Comparison of ENCODE assay signal across 13 cellular contexts in genomic region chr16:83513006-83513755, GRCh38.
DNase-seq lines count a peak whose midpoint lies in the region; ATAC-seq, FAIRE-seq and TF ChIP-seq lines count a peak whose summit lies in the region.
"Had no signal": no experiment of that assay in that cellular context is flagged by ENCODE, and none has a peak within 500 bp of the region (broad histone marks: within the 10 kb centered on the region; RNA-seq: fewer than 3 reads in every experiment).

No MANE protein-coding gene starts in this region.

- H3K27me3 Mint-ChIP-seq in mesothelial cell of epicardium (ENCODE audit: low read depth) = peaks cover 11% of the 10 kb centered on the region

- intact Hi-C loops in PC-3 (cut with micrococcal nuclease) = no loop called here
- intact Hi-C loops in endothelial cell of umbilical vein (cut with micrococcal nuclease) = no loop called here

- H3K4me2 ChIP-seq in PC-3 (ENCODE audit: low read length) (no peak overlapping the region), endothelial cell of umbilical vein (ENCODE audit: insufficient read depth, low read length) (no peak overlapping the region)

- no peak for TF ChIP-seq CTCF in PC-3 (conservative IDR thresholded peaks at IDR 0.05; ENCODE audit: low read depth, low read length)
- TF ChIP-seq CTCF in endothelial cell of umbilical vein (IDR thresholded peaks at IDR 0.05; ENCODE audit: extremely low read depth in 1 of 2, insufficient read depth in 1 of 2, low read depth in 1 of 2, low read length in 2 of 2) = no peak
- no peak for TF ChIP-seq CTCF in retinal pigment epithelial cell (conservative IDR thresholded peaks at IDR 0.05; ENCODE audit: low read depth, low read length)
- no peak for TF ChIP-seq CTCF in mesothelial cell of epicardium (IDR thresholded peaks at IDR 0.05; ENCODE audit: unreplicated experiment)

- POLR2A ChIA-PET in PC-3 (lab: Charles Lee; ENCODE audit: unreplicated experiment) = no interaction called here
- POLR2A ChIA-PET in endothelial cell of umbilical vein (lab: Charles Lee) = no interaction called here

- H3K9me3 Mint-ChIP-seq in mesothelial cell of epicardium = peaks cover 19% of the 10 kb centered on the region

- H3K27me3 ChIP-seq in PC-3 (ENCODE audit: low read length) (no peaks in the 10 kb centered on the region; the same call in 1 of the 2 replicates), endothelial cell of umbilical vein (ENCODE audit: control insufficient read depth in 2 of 2, insufficient read depth in 2 of 2, low read length in 2 of 2) (no peaks in the 10 kb centered on the region)

- H3K4me3 ChIP-seq in PC-3 (ENCODE audit: low read length) = no peak overlapping the region
- H3K4me3 ChIP-seq in endothelial cell of umbilical vein (replicated peaks in 1 of 3; ENCODE audit: insufficient read depth in 1 of 3, low read depth in 1 of 3, low read length in 3 of 3) = no peak overlapping the region
- no peak overlapping the region for H3K4me3 ChIP-seq in retinal pigment epithelial cell (ENCODE audit: low read length)

- no peak for ATAC-seq in PC-3
- ATAC-seq: Right ventricle myocardium inferior had no signal

- no peaks in the 10 kb centered on the region for H3K9me2 ChIP-seq in PC-3 (replicated peaks; ENCODE audit: low read length)

- no peaks in the 10 kb centered on the region for H3K9me1 ChIP-seq in endothelial cell of umbilical vein (replicated peaks; ENCODE audit: control insufficient read depth, extremely low read depth, insufficient read depth, low read length)

- no peaks in the 10 kb centered on the region for H3K36me3 ChIP-seq in PC-3 (ENCODE audit: low read depth, low read length)
- H3K36me3 ChIP-seq in endothelial cell of umbilical vein (ENCODE audit: control insufficient read depth in 2 of 2, extremely low read depth in 1 of 2, insufficient read depth in 2 of 2, low read length in 2 of 2) = no peaks in the 10 kb centered on the region

- H2AFZ ChIP-seq in PC-3 (ENCODE audit: low read length) (no peak overlapping the region), endothelial cell of umbilical vein (ENCODE audit: low read depth, low read length) (no peak overlapping the region)

- DNase-seq in DMS53 (lab: John Stamatoyannopoulos, UW) (peak; percentile 3), DMS53 treated with DMSO at 0.1 percent for 48 hours (lab: John Stamatoyannopoulos, UW; ENCODE audit: unreplicated experiment) (no peak), PC-3 (peak; percentile 44), endothelial cell of umbilical vein (ENCODE audit: low read depth, low spot score) (no peak), retinal pigment epithelial cell (ENCODE audit: low read depth) (peak; percentile 57), GM12891 (ENCODE audit: insufficient read length, low spot score) (no peak), T-helper 9 cell (no peak), mesothelial cell of epicardium (ENCODE audit: low spot score in 2 of 2, unreplicated experiment in 2 of 2) (no peak)
- DNase-seq: activated CD4-positive, CD25-positive, alpha-beta regulatory T cell treated with anti-CD3 and anti-CD28 coated beads, Interleukin-2, amount 50 U/mL, for 72 hours; activated naive CD4-positive, alpha-beta T cell treated with Interleukin-2 at 50 U/mL for 16 hours; nephron progenitor cell had no signal

- H3K9me3 ChIP-seq in PC-3 (ENCODE audit: low read length) (no peaks in the 10 kb centered on the region), endothelial cell of umbilical vein (replicated peaks; ENCODE audit: control insufficient read depth, insufficient read depth, low read length) (no peaks in the 10 kb centered on the region)

- no peaks in the 10 kb centered on the region for H3K4me1 Mint-ChIP-seq in mesothelial cell of epicardium
- H3K4me1 Mint-ChIP-seq: nephron progenitor cell had no signal

- BruUV-seq in PC-3 (replicated peaks; lab: Mats Ljungman, UMichigan) = no TSS peak
- no TSS peak for BruUV-seq in endothelial cell of umbilical vein (replicated peaks; lab: Mats Ljungman, UMichigan)

- H4K20me1 ChIP-seq in PC-3 (ENCODE audit: low read length) = no peaks in the 10 kb centered on the region
- no peaks in the 10 kb centered on the region for H4K20me1 ChIP-seq in endothelial cell of umbilical vein (replicated peaks; ENCODE audit: control insufficient read depth, extremely low read depth, insufficient read depth, low read length)

- H3K4me3 Mint-ChIP-seq in mesothelial cell of epicardium = no peak overlapping the region
- H3K4me3 Mint-ChIP-seq: nephron progenitor cell had no signal

- dilution Hi-C loops in endothelial cell of umbilical vein (cut with MboI; ENCODE audit: extremely low pct_ligation_motif_present, low sequenced_read_pairs) = no loop called here

- no peak overlapping the region for H3K27ac Mint-ChIP-seq in mesothelial cell of epicardium
- H3K27ac Mint-ChIP-seq: nephron progenitor cell had no signal

- H3K36me3 Mint-ChIP-seq in mesothelial cell of epicardium = no peaks in the 10 kb centered on the region

- H3K4me1 ChIP-seq in PC-3 (ENCODE audit: insufficient read depth, low read length) = no peaks in the 10 kb centered on the region
- no peaks in the 10 kb centered on the region for H3K4me1 ChIP-seq in endothelial cell of umbilical vein (ENCODE audit: control insufficient read depth, extremely low read depth, insufficient read depth, low read length)

- no peaks in the 10 kb centered on the region for H3F3A ChIP-seq in PC-3 (ENCODE audit: low read length, unreplicated experiment)

- H3K79me2 ChIP-seq in PC-3 (ENCODE audit: low read length) = no peaks in the 10 kb centered on the region
- no peaks in the 10 kb centered on the region for H3K79me2 ChIP-seq in endothelial cell of umbilical vein (ENCODE audit: control insufficient read depth, insufficient read depth, low read length)

- CTCF ChIA-PET in PC-3 (lab: Charles Lee) = no interaction called here
- CTCF ChIA-PET in endothelial cell of umbilical vein (lab: Charles Lee) = no interaction called here

- H3K27ac ChIP-seq in PC-3 (ENCODE audit: low read length) (no peak overlapping the region), endothelial cell of umbilical vein (ENCODE audit: insufficient read depth, low read depth, low read length) (no peak overlapping the region)
- H3K27ac ChIP-seq: 22Rv1 had no signal

- no peak overlapping the region for H3K9ac ChIP-seq in PC-3 (ENCODE audit: low read length)
- H3K9ac ChIP-seq in endothelial cell of umbilical vein (replicated peaks; ENCODE audit: extremely low read depth, insufficient read depth, low read length) = no peak overlapping the region

- FAIRE-seq in endothelial cell of umbilical vein (lab: Jason Lieb, UNC) (peak; percentile 67), GM12891 (lab: Jason Lieb, UNC) (no peak)

- no peak for TF ChIP-seq POLR2A in endothelial cell of umbilical vein (IDR thresholded peaks at IDR 0.05; ENCODE audit: low read depth, low read length)
- TF ChIP-seq POLR2A in GM12891 (IDR thresholded peaks at IDR 0.05; ENCODE audit: low read depth, low read length) = no peak

TF ChIP-seq in endothelial cell of umbilical vein, 7 proteins besides CTCF, POLR2A, EP300 and RAD21:
- TF ChIP-seq GATA2 (IDR thresholded peaks at IDR 0.05; ENCODE audit: insufficient read depth, insufficient read length, low read depth, low read length) (peak; percentile 27), FOS (IDR thresholded peaks at IDR 0.05; ENCODE audit: borderline replicate concordance, insufficient read depth, low read length) (peak; percentile 78), EZH2 (IDR thresholded peaks at IDR 0.05; ENCODE audit: borderline replicate concordance, low read depth, low read length, severe bottlenecking) (no peak)

TF ChIP-seq in GM12891, 5 proteins besides CTCF, POLR2A, EP300 and RAD21:
- TF ChIP-seq PAX5 (IDR thresholded peaks at IDR 0.05; ENCODE audit: insufficient read depth, low read length, severe bottlenecking) = no peak

Comparison
In these comparisons a context has a peak if more than half of its experiments do, and no peak if none do; other contexts are left out.
1. DNase-seq: peak in DMS53 (single experiment), PC-3 (single experiment) and retinal pigment epithelial cell (single experiment); none in DMS53 treated with DMSO at 0.1 percent for 48 hours (single experiment), endothelial cell of umbilical vein (single experiment), GM12891 (single experiment), T-helper 9 cell (single experiment) and mesothelial cell of epicardium (0 of 2).